In the genomic region with DNA sequence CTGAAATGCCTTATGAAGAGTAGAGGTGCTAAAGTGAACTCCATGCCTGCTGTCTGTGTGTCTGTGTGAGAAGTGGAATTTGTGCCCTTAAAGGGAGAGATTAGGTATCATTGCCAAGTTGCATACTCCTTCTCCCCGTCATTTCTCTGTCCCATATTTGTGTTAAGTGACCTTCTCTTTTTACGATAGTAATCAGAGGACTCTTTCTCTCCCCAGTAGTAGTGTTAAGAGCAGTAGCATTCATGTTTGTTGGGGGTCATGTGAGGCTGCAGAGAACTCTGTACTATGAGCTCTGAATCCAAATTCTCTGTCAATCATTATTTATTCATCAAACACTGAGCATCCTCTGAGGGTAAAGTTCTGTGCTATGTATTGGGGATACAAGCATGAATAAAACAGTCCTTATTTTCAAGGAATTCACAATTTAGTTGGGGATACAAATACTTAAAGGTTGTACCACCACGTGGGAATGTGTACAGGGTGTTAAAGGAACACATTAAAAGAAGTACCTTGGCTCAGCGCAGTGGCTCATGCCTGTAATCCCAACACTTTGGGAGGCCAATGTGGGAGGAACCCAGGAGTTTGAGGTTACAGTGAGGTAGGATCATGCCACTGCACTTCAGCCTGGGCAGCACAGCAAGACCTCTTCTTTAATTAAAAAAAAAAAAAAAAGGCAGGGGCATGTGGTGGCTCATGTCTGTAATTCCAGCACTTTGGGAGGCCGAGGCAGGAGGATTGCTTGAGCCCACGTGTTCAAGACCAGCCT, we compare ENCODE assay signal across 1 cellular context.
A peak's percentile ranks its signal among the peaks of the same experiment; 100 is the strongest.
TF ChIP-seq lines count a peak whose summit lies in the region.

No MANE protein-coding gene starts in this region.

TF ChIP-seq in HepG2, 621 proteins besides CTCF, POLR2A, EP300 and RAD21 (continued from another document and continues in another):
- TF ChIP-seq, protein P1, sequence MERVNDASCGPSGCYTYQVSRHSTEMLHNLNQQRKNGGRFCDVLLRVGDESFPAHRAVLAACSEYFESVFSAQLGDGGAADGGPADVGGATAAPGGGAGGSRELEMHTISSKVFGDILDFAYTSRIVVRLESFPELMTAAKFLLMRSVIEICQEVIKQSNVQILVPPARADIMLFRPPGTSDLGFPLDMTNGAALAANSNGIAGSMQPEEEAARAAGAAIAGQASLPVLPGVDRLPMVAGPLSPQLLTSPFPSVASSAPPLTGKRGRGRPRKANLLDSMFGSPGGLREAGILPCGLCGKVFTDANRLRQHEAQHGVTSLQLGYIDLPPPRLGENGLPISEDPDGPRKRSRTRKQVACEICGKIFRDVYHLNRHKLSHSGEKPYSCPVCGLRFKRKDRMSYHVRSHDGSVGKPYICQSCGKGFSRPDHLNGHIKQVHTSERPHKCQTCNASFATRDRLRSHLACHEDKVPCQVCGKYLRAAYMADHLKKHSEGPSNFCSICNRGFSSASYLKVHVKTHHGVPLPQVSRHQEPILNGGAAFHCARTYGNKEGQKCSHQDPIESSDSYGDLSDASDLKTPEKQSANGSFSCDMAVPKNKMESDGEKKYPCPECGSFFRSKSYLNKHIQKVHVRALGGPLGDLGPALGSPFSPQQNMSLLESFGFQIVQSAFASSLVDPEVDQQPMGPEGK (CRISPR knock-in tag; IDR thresholded peaks at IDR 0.05), result peak; percentile 41; the same call in 1 of the 2 replicates
- TF ChIP-seq, protein P2, sequence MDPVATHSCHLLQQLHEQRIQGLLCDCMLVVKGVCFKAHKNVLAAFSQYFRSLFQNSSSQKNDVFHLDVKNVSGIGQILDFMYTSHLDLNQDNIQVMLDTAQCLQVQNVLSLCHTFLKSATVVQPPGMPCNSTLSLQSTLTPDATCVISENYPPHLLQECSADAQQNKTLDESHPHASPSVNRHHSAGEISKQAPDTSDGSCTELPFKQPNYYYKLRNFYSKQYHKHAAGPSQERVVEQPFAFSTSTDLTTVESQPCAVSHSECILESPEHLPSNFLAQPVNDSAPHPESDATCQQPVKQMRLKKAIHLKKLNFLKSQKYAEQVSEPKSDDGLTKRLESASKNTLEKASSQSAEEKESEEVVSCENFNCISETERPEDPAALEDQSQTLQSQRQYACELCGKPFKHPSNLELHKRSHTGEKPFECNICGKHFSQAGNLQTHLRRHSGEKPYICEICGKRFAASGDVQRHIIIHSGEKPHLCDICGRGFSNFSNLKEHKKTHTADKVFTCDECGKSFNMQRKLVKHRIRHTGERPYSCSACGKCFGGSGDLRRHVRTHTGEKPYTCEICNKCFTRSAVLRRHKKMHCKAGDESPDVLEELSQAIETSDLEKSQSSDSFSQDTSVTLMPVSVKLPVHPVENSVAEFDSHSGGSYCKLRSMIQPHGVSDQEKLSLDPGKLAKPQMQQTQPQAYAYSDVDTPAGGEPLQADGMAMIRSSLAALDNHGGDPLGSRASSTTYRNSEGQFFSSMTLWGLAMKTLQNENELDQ (CRISPR knock-in tag; IDR thresholded peaks at IDR 0.05; ENCODE audit: borderline replicate concordance), result no peak
- TF ChIP-seq SETDB1 (CRISPR knock-in tag; IDR thresholded peaks at IDR 0.05; ENCODE audit: borderline replicate concordance), result no peak
- TF ChIP-seq, protein P3, sequence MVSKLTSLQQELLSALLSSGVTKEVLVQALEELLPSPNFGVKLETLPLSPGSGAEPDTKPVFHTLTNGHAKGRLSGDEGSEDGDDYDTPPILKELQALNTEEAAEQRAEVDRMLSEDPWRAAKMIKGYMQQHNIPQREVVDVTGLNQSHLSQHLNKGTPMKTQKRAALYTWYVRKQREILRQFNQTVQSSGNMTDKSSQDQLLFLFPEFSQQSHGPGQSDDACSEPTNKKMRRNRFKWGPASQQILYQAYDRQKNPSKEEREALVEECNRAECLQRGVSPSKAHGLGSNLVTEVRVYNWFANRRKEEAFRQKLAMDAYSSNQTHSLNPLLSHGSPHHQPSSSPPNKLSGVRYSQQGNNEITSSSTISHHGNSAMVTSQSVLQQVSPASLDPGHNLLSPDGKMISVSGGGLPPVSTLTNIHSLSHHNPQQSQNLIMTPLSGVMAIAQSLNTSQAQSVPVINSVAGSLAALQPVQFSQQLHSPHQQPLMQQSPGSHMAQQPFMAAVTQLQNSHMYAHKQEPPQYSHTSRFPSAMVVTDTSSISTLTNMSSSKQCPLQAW (CRISPR knock-in tag; IDR thresholded peaks at IDR 0.05), result 0 out of 2 replicates have a peak, but pooled peaks have one; percentile 63
- TF ChIP-seq SMAD3 (CRISPR knock-in tag; IDR thresholded peaks at IDR 0.05), result no peak
- no peak for TF ChIP-seq ZBTB1 (CRISPR knock-in tag; IDR thresholded peaks at IDR 0.05; ENCODE audit: borderline replicate concordance)
- TF ChIP-seq ZNF160 (CRISPR knock-in tag; IDR thresholded peaks at IDR 0.05), result no peak
- no peak for TF ChIP-seq PRMT3 (CRISPR knock-in tag; IDR thresholded peaks at IDR 0.05; ENCODE audit: borderline replicate concordance, low read depth)
- TF ChIP-seq NFE2 (CRISPR knock-in tag; IDR thresholded peaks at IDR 0.05), result no peak
- no peak for TF ChIP-seq ZSCAN30 (CRISPR knock-in tag; IDR thresholded peaks at IDR 0.05)
- no peak for TF ChIP-seq TGIF2 (CRISPR knock-in tag; IDR thresholded peaks at IDR 0.05)
- TF ChIP-seq, protein P4, sequence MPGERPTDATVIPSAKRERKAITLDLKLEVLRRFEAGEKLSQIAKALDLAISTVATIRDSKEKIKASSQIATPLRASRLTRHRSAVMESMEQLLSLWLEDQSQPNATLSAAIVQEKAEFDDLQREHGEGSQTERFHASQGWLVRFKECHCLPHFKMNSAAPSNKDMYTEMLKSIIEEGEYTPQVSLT (CRISPR knock-in tag; IDR thresholded peaks at IDR 0.05; ENCODE audit: borderline replicate concordance, low read depth), result no peak
- TF ChIP-seq ZZZ3 (CRISPR knock-in tag; IDR thresholded peaks at IDR 0.05; ENCODE audit: borderline replicate concordance), result no peak
- TF ChIP-seq, protein P5, sequence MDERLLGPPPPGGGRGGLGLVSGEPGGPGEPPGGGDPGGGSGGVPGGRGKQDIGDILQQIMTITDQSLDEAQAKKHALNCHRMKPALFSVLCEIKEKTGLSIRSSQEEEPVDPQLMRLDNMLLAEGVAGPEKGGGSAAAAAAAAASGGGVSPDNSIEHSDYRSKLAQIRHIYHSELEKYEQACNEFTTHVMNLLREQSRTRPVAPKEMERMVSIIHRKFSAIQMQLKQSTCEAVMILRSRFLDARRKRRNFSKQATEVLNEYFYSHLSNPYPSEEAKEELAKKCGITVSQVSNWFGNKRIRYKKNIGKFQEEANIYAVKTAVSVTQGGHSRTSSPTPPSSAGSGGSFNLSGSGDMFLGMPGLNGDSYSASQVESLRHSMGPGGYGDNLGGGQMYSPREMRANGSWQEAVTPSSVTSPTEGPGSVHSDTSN (CRISPR knock-in tag; IDR thresholded peaks at IDR 0.05), result peak; percentile 57; the same call in 1 of the 2 replicates
- TF ChIP-seq ATRX (CRISPR knock-in tag; IDR thresholded peaks at IDR 0.05; ENCODE audit: borderline replicate concordance), result no peak
- TF ChIP-seq, protein P6, sequence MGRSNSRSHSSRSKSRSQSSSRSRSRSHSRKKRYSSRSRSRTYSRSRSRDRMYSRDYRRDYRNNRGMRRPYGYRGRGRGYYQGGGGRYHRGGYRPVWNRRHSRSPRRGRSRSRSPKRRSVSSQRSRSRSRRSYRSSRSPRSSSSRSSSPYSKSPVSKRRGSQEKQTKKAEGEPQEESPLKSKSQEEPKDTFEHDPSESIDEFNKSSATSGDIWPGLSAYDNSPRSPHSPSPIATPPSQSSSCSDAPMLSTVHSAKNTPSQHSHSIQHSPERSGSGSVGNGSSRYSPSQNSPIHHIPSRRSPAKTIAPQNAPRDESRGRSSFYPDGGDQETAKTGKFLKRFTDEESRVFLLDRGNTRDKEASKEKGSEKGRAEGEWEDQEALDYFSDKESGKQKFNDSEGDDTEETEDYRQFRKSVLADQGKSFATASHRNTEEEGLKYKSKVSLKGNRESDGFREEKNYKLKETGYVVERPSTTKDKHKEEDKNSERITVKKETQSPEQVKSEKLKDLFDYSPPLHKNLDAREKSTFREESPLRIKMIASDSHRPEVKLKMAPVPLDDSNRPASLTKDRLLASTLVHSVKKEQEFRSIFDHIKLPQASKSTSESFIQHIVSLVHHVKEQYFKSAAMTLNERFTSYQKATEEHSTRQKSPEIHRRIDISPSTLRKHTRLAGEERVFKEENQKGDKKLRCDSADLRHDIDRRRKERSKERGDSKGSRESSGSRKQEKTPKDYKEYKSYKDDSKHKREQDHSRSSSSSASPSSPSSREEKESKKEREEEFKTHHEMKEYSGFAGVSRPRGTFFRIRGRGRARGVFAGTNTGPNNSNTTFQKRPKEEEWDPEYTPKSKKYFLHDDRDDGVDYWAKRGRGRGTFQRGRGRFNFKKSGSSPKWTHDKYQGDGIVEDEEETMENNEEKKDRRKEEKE (IDR thresholded peaks at IDR 0.05), result no peak
- TF ChIP-seq PAX8 (CRISPR knock-in tag; IDR thresholded peaks at IDR 0.05; ENCODE audit: borderline replicate concordance), result no peak
- TF ChIP-seq NPAS2 (CRISPR knock-in tag; IDR thresholded peaks at IDR 0.05; ENCODE audit: borderline replicate concordance), result no peak
- peak; percentile 76; the same call in 1 of the 2 replicates for TF ChIP-seq HDAC2 (CRISPR knock-in tag; IDR thresholded peaks at IDR 0.05)
- TF ChIP-seq FOXJ3 (CRISPR knock-in tag; IDR thresholded peaks at IDR 0.05; ENCODE audit: borderline replicate concordance), result peak; percentile 84; the same call in 1 of the 2 replicates
- peak; percentile 88 for TF ChIP-seq ASH2L (IDR thresholded peaks at IDR 0.05; ENCODE audit: insufficient read length, low read depth, low read length)
- TF ChIP-seq, protein P7, sequence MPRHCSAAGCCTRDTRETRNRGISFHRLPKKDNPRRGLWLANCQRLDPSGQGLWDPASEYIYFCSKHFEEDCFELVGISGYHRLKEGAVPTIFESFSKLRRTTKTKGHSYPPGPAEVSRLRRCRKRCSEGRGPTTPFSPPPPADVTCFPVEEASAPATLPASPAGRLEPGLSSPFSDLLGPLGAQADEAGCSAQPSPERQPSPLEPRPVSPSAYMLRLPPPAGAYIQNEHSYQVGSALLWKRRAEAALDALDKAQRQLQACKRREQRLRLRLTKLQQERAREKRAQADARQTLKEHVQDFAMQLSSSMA (CRISPR knock-in tag; IDR thresholded peaks at IDR 0.05), result no peak
- TF ChIP-seq, protein P8, sequence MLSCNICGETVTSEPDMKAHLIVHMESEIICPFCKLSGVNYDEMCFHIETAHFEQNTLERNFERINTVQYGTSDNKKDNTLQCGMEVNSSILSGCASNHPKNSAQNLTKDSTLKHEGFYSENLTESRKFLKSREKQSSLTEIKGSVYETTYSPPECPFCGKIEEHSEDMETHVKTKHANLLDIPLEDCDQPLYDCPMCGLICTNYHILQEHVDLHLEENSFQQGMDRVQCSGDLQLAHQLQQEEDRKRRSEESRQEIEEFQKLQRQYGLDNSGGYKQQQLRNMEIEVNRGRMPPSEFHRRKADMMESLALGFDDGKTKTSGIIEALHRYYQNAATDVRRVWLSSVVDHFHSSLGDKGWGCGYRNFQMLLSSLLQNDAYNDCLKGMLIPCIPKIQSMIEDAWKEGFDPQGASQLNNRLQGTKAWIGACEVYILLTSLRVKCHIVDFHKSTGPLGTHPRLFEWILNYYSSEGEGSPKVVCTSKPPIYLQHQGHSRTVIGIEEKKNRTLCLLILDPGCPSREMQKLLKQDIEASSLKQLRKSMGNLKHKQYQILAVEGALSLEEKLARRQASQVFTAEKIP (CRISPR knock-in tag; IDR thresholded peaks at IDR 0.05; ENCODE audit: borderline replicate concordance), result no peak
- peak; percentile 60; the same call in 1 of the 2 replicates for TF ChIP-seq DPF2 (CRISPR knock-in tag; IDR thresholded peaks at IDR 0.05; ENCODE audit: borderline replicate concordance, low read depth)
- TF ChIP-seq, protein P9, sequence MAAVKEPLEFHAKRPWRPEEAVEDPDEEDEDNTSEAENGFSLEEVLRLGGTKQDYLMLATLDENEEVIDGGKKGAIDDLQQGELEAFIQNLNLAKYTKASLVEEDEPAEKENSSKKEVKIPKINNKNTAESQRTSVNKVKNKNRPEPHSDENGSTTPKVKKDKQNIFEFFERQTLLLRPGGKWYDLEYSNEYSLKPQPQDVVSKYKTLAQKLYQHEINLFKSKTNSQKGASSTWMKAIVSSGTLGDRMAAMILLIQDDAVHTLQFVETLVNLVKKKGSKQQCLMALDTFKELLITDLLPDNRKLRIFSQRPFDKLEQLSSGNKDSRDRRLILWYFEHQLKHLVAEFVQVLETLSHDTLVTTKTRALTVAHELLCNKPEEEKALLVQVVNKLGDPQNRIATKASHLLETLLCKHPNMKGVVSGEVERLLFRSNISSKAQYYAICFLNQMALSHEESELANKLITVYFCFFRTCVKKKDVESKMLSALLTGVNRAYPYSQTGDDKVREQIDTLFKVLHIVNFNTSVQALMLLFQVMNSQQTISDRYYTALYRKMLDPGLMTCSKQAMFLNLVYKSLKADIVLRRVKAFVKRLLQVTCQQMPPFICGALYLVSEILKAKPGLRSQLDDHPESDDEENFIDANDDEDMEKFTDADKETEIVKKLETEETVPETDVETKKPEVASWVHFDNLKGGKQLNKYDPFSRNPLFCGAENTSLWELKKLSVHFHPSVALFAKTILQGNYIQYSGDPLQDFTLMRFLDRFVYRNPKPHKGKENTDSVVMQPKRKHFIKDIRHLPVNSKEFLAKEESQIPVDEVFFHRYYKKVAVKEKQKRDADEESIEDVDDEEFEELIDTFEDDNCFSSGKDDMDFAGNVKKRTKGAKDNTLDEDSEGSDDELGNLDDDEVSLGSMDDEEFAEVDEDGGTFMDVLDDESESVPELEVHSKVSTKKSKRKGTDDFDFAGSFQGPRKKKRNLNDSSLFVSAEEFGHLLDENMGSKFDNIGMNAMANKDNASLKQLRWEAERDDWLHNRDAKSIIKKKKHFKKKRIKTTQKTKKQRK (IDR thresholded peaks at IDR 0.05; ENCODE audit: low read length), result no peak
- peak; percentile 82 for TF ChIP-seq GATAD2A (CRISPR knock-in tag; IDR thresholded peaks at IDR 0.05)
- no peak; the same call in 1 of the 2 replicates for TF ChIP-seq KDM5A (IDR thresholded peaks at IDR 0.05; ENCODE audit: borderline replicate concordance, low read length)
- no peak for TF ChIP-seq ZSCAN31 (CRISPR knock-in tag; IDR thresholded peaks at IDR 0.05; ENCODE audit: low read depth)
- TF ChIP-seq, protein P10, sequence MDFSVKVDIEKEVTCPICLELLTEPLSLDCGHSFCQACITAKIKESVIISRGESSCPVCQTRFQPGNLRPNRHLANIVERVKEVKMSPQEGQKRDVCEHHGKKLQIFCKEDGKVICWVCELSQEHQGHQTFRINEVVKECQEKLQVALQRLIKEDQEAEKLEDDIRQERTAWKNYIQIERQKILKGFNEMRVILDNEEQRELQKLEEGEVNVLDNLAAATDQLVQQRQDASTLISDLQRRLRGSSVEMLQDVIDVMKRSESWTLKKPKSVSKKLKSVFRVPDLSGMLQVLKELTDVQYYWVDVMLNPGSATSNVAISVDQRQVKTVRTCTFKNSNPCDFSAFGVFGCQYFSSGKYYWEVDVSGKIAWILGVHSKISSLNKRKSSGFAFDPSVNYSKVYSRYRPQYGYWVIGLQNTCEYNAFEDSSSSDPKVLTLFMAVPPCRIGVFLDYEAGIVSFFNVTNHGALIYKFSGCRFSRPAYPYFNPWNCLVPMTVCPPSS (IDR thresholded peaks at IDR 0.05), result no peak
- TF ChIP-seq, protein P11, sequence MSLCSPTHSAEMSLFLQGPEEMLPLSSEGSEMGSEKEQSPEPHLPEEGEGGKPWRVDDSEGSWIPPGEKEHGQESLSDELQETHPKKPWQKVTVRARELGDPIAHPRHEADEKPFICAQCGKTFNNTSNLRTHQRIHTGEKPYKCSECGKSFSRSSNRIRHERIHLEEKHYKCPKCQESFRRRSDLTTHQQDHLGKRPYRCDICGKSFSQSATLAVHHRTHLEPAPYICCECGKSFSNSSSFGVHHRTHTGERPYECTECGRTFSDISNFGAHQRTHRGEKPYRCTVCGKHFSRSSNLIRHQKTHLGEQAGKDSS (CRISPR knock-in tag; IDR thresholded peaks at IDR 0.05; ENCODE audit: borderline replicate concordance, low read depth), result no peak
- TF ChIP-seq ZMYM2 (CRISPR knock-in tag; IDR thresholded peaks at IDR 0.05), result peak; percentile 23; the same call in 1 of the 2 replicates
- TF ChIP-seq HDAC1 (CRISPR knock-in tag; IDR thresholded peaks at IDR 0.05), result peak; percentile 62
- TF ChIP-seq SALL1 (CRISPR knock-in tag; IDR thresholded peaks at IDR 0.05), result peak; percentile 20; the same call in 1 of the 2 replicates
- no peak for TF ChIP-seq CAMTA2 (CRISPR knock-in tag; IDR thresholded peaks at IDR 0.05; ENCODE audit: borderline replicate concordance)
- TF ChIP-seq HOXA7 (CRISPR knock-in tag; IDR thresholded peaks at IDR 0.05), result no peak
- TF ChIP-seq ZNF317 (CRISPR knock-in tag; IDR thresholded peaks at IDR 0.05), result no peak
- peak; percentile 91 for TF ChIP-seq ZNF792 (CRISPR knock-in tag; IDR thresholded peaks at IDR 0.05)
